Comparison of ENCODE assay signal across 2 cellular contexts in the genomic region with DNA sequence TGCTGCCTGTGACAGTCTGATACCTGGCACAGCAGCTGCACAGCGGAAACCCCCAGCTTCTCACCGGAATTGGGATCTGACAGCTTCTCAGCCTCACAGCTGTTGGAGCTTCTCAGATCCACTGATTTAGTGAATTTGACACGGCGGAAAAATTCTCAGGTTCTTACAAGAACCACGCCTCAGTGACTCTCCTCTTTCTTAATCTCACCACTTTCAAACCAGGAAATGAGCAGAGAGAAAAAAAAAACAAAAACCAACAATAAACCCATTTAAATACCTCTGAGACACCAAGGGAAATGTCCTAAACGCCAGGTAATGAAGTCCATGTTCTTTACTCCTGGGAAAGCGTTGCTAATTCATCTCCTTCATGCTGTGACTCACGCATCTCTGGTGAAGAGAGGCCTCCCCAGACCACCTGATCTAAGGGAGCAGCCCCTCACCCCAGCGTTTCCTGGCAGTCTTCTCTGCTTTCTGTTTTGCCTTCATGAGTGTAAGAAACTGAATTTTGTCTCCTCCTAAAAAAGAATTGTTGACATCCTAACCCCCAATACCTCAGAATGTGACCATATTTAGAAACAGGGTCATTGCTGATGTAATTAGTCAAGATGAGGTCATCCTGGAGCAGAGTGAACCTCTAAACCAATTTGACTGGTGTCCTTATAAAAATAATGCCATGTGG.
TF ChIP-seq lines count a peak whose summit lies in the region.

No MANE protein-coding gene starts in this region.

TF ChIP-seq in HepG2, 621 proteins besides CTCF, POLR2A, EP300 and RAD21:
- TF ChIP-seq ZFP36L2 (CRISPR knock-in tag; IDR thresholded peaks at IDR 0.05) (no peak), PHF8 (CRISPR knock-in tag; IDR thresholded peaks at IDR 0.05) (no peak), NPAS2 (CRISPR knock-in tag; IDR thresholded peaks at IDR 0.05; ENCODE audit: borderline replicate concordance) (no peak), ATF7 (IDR thresholded peaks at IDR 0.05) (peak; percentile 38; the same call in 1 of the 2 replicates), ATF7 (CRISPR knock-in tag; IDR thresholded peaks at IDR 0.05) (no peak), HOXA9 (CRISPR knock-in tag; IDR thresholded peaks at IDR 0.05; ENCODE audit: borderline replicate concordance) (no peak), NR1H2 (CRISPR knock-in tag; IDR thresholded peaks at IDR 0.05; ENCODE audit: borderline replicate concordance, low read depth) (no peak)
- TF ChIP-seq, protein P1, sequence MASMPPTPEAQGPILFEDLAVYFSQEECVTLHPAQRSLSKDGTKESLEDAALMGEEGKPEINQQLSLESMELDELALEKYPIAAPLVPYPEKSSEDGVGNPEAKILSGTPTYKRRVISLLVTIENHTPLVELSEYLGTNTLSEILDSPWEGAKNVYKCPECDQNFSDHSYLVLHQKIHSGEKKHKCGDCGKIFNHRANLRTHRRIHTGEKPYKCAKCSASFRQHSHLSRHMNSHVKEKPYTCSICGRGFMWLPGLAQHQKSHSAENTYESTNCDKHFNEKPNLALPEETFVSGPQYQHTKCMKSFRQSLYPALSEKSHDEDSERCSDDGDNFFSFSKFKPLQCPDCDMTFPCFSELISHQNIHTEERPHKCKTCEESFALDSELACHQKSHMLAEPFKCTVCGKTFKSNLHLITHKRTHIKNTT (CRISPR knock-in tag; IDR thresholded peaks at IDR 0.05), result no peak

TF ChIP-seq in GM12878, 131 proteins besides CTCF, POLR2A, EP300 and RAD21:
- TF ChIP-seq RUNX3 (IDR thresholded peaks at IDR 0.05; ENCODE audit: low read length) (peak; percentile 29; the same call in 1 of the 2 replicates), ZNF217 (IDR thresholded peaks at IDR 0.05) (no peak; the same call in 1 of the 2 replicates), IKZF1 (conservative IDR thresholded peaks at IDR 0.05) (peak; percentile 79), RELA (IDR thresholded peaks at IDR 0.05; ENCODE audit: borderline replicate concordance, partially characterized antibody) (peak; percentile 46), DPF2 (IDR thresholded peaks at IDR 0.05) (0 out of 2 replicates have a peak, but pooled peaks have one; percentile 19), BCL11A (IDR thresholded peaks at IDR 0.05; ENCODE audit: low read depth, low read length) (peak; percentile 43; the same call in 1 of the 2 replicates), SMARCA5 (IDR thresholded peaks at IDR 0.05) (0 out of 2 replicates have a peak, but pooled peaks have one; percentile 3), FOXM1 (IDR thresholded peaks at IDR 0.05; ENCODE audit: low read depth, low read length) (no peak), CREM (IDR thresholded peaks at IDR 0.05; ENCODE audit: low read depth) (peak; percentile 39; the same call in 1 of the 2 replicates), NR2F1 (conservative IDR thresholded peaks at IDR 0.05) (peak; percentile 79), NFIC (IDR thresholded peaks at IDR 0.05; ENCODE audit: low read depth, low read length) (no peak), IKZF2 (IDR thresholded peaks at IDR 0.05) (peak; percentile 53 to 54; a peak in 3 of 4 replicates), NRF1 (conservative IDR thresholded peaks at IDR 0.05; ENCODE audit: low read depth, low read length) (no peak), MXI1 (IDR thresholded peaks at IDR 0.05; ENCODE audit: low read depth, low read length) (no peak), RAD51 (IDR thresholded peaks at IDR 0.05) (peak; percentile 28; the same call in 1 of the 2 replicates), TCF12 (IDR thresholded peaks at IDR 0.05; ENCODE audit: low read depth, low read length) (peak; percentile 92), MEF2B (IDR thresholded peaks at IDR 0.05; ENCODE audit: partially characterized antibody, poor library complexity, severe bottlenecking) (peak; percentile 78), TCF3 (IDR thresholded peaks at IDR 0.05; ENCODE audit: borderline replicate concordance, insufficient read depth, low read depth, low read length) (peak; percentile 79; the same call in 1 of the 2 replicates), ZNF384 (IDR thresholded peaks at IDR 0.05; ENCODE audit: borderline replicate concordance, low read depth, low read length) (peak; percentile 44; the same call in 1 of the 2 replicates), ATF7 (IDR thresholded peaks at IDR 0.05; ENCODE audit: low read depth) (peak; percentile 92), MEF2A (IDR thresholded peaks at IDR 0.05; ENCODE audit: insufficient read depth, low read depth, low read length) (peak; percentile 74; the same call in 1 of the 2 replicates), CREB1 (IDR thresholded peaks at IDR 0.05; ENCODE audit: low read depth) (peak; percentile 87)
- TF ChIP-seq, protein P2, sequence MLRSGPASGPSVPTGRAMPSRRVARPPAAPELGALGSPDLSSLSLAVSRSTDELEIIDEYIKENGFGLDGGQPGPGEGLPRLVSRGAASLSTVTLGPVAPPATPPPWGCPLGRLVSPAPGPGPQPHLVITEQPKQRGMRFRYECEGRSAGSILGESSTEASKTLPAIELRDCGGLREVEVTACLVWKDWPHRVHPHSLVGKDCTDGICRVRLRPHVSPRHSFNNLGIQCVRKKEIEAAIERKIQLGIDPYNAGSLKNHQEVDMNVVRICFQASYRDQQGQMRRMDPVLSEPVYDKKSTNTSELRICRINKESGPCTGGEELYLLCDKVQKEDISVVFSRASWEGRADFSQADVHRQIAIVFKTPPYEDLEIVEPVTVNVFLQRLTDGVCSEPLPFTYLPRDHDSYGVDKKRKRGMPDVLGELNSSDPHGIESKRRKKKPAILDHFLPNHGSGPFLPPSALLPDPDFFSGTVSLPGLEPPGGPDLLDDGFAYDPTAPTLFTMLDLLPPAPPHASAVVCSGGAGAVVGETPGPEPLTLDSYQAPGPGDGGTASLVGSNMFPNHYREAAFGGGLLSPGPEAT (IDR thresholded peaks at IDR 0.05; ENCODE audit: low read depth), result peak; percentile 87
- TF ChIP-seq, protein P3, sequence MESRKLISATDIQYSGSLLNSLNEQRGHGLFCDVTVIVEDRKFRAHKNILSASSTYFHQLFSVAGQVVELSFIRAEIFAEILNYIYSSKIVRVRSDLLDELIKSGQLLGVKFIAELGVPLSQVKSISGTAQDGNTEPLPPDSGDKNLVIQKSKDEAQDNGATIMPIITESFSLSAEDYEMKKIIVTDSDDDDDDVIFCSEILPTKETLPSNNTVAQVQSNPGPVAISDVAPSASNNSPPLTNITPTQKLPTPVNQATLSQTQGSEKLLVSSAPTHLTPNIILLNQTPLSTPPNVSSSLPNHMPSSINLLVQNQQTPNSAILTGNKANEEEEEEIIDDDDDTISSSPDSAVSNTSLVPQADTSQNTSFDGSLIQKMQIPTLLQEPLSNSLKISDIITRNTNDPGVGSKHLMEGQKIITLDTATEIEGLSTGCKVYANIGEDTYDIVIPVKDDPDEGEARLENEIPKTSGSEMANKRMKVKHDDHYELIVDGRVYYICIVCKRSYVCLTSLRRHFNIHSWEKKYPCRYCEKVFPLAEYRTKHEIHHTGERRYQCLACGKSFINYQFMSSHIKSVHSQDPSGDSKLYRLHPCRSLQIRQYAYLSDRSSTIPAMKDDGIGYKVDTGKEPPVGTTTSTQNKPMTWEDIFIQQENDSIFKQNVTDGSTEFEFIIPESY (IDR thresholded peaks at IDR 0.05), result no peak
- TF ChIP-seq, protein P4, sequence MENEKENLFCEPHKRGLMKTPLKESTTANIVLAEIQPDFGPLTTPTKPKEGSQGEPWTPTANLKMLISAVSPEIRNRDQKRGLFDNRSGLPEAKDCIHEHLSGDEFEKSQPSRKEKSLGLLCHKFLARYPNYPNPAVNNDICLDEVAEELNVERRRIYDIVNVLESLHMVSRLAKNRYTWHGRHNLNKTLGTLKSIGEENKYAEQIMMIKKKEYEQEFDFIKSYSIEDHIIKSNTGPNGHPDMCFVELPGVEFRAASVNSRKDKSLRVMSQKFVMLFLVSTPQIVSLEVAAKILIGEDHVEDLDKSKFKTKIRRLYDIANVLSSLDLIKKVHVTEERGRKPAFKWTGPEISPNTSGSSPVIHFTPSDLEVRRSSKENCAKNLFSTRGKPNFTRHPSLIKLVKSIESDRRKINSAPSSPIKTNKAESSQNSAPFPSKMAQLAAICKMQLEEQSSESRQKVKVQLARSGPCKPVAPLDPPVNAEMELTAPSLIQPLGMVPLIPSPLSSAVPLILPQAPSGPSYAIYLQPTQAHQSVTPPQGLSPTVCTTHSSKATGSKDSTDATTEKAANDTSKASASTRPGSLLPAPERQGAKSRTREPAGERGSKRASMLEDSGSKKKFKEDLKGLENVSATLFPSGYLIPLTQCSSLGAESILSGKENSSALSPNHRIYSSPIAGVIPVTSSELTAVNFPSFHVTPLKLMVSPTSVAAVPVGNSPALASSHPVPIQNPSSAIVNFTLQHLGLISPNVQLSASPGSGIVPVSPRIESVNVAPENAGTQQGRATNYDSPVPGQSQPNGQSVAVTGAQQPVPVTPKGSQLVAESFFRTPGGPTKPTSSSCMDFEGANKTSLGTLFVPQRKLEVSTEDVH (IDR thresholded peaks at IDR 0.05; ENCODE audit: low read depth, partially characterized antibody), result peak; percentile 40
- TF ChIP-seq, protein P5, sequence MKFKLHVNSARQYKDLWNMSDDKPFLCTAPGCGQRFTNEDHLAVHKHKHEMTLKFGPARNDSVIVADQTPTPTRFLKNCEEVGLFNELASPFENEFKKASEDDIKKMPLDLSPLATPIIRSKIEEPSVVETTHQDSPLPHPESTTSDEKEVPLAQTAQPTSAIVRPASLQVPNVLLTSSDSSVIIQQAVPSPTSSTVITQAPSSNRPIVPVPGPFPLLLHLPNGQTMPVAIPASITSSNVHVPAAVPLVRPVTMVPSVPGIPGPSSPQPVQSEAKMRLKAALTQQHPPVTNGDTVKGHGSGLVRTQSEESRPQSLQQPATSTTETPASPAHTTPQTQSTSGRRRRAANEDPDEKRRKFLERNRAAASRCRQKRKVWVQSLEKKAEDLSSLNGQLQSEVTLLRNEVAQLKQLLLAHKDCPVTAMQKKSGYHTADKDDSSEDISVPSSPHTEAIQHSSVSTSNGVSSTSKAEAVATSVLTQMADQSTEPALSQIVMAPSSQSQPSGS (IDR thresholded peaks at IDR 0.05; ENCODE audit: low read length), result peak; percentile 75
